In the genomic region with DNA sequence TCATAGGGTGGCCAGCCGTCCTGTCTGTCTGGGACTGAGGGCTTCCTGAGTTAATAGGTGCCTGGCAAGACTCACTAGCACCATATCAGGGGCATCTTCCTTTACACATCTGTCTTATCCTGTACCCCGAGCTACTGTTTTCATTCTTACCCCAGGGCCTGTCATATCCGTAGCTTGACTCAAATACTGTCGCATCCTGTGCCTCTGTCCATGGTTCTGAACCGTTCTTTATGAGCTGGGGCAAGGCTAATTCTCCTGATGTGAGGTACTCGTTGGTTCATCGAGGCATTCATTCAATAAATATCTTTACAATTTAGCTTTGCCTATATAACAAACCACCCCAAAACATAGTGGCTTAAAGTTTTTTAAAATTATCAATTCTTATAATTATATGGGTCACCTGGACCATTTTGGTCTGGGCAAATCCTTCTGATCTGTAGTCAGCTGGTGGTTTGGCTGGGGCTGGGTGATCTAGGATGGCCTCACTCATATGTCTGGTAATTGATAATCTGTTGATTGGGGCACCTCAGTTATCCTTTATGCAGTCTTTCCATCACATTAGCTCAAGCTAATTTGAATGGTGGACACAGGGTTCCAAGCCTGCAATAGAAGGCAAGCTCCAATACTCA, we compare ENCODE assay signal across 8 cellular contexts.
A peak's percentile ranks its signal among the peaks of the same experiment; 100 is the strongest.
DNase-seq lines count a peak whose midpoint lies in the region; ATAC-seq, FAIRE-seq and TF ChIP-seq lines count a peak whose summit lies in the region.

No MANE protein-coding gene starts in this region.

- H3K4me3 ChIP-seq in GM12878, result no peak overlapping the region

- H3K9me3 Mint-ChIP-seq in naive thymus-derived CD8-positive, alpha-beta T cell, result peaks cover 0 to 4% (median 0%) of the 10 kb centered on the region in 9 donors

- no peak overlapping the region for H3K9ac ChIP-seq in GM12878 (ENCODE audit: control insufficient read depth, insufficient read depth, low read length)

- no peaks in the 10 kb centered on the region; the same call in 1 of the 2 replicates for H4K20me1 ChIP-seq in GM12878 (ENCODE audit: control insufficient read depth, insufficient read depth)

- intact Hi-C loops in GM12878 (cut with micrococcal nuclease; ENCODE audit: unreplicated experiment), result loop anchor here (10.0 kb wide), 1 partner anchor 402 kb away; no protein-coding TSS in a partner anchor

- TF ChIP-seq RAD21 in GM12878 (IDR thresholded peaks at IDR 0.05; ENCODE audit: insufficient read depth, low read depth, low read length), result no peak

- H3K4me2 ChIP-seq in GM12878 (ENCODE audit: control insufficient read depth, insufficient read depth), result no peak overlapping the region

- in situ Hi-C loops in GM12878 (cut with MboI), result no loop called here

- H3K9me3 ChIP-seq in GM12878 (replicated peaks; ENCODE audit: control insufficient read depth, insufficient read depth, low read length), result no peaks in the 10 kb centered on the region

- H3K4me3 Mint-ChIP-seq in naive thymus-derived CD8-positive, alpha-beta T cell, result no peak overlapping the region

- H3K79me2 ChIP-seq in GM12878 (ENCODE audit: control insufficient read depth, insufficient read depth, low read length), result no peaks in the 10 kb centered on the region

- H3K27me3 Mint-ChIP-seq in naive thymus-derived CD8-positive, alpha-beta T cell, result peaks cover 13 to 53% (median 35%) of the 10 kb centered on the region in 5 donors

- H3K36me3 Mint-ChIP-seq in naive thymus-derived CD8-positive, alpha-beta T cell, result no peaks in the 10 kb centered on the region

- RAD21 ChIA-PET in GM12878 (lab: Charles Lee; ENCODE audit: unreplicated experiment), result interaction anchor here (1.1 to 2.0 kb wide), 2 partner anchors 60 to 145 kb away, joined by 3 to 6 read pairs; no protein-coding TSS in a partner anchor

- no peak for FAIRE-seq in GM12878 (lab: Jason Lieb, UNC)

- no peak overlapping the region for H3K27ac Mint-ChIP-seq in naive thymus-derived CD8-positive, alpha-beta T cell

- no TSS peak for BruUV-seq in GM12878 (replicated peaks; lab: Mats Ljungman, UMichigan)

- 21% methylated on average over 7 of the region's 7 CpGs for WGBS in GM12878 (ENCODE audit: insufficient coverage, insufficient replicate concordance, low lambda C conversion rate, missing lambda C conversion rate)

- H2AFZ ChIP-seq in GM12878 (ENCODE audit: control insufficient read depth, low read depth, low read length), result no peak overlapping the region

- TF ChIP-seq EP300 in GM12878 (IDR thresholded peaks at IDR 0.05; ENCODE audit: borderline replicate concordance in 1 of 2, control insufficient read depth in 1 of 2, low read depth in 2 of 2, low read length in 2 of 2), result no peak

- DNase-seq in GM20000 (ENCODE audit: low spot score) (peak; percentile 56), RWPE1 (ENCODE audit: low spot score) (peak; percentile 50), GM12878 (ENCODE audit: low read depth, low spot score) (no peak), NCI-H2171 treated with DMSO at 0.1 percent for 48 hours (lab: John Stamatoyannopoulos, UW) (no peak), SK-N-DZ (ENCODE audit: low spot score) (no peak), NK-92 (lab: John Stamatoyannopoulos, UW; ENCODE audit: unreplicated experiment) (no peak)
- DNase-seq in naive thymus-derived CD8-positive, alpha-beta T cell, result peak in 9 of 10 donors; percentile 18 to 75 (median 40)

- CTCF ChIA-PET in RWPE1 (lab: Yijun Ruan, JAX), result no interaction called here
- CTCF ChIA-PET in GM12878 (lab: Yijun Ruan, JAX), result interaction anchor here (0.6 to 2.2 kb wide), 6 partner anchors 18 to 536 kb away, joined by 3 to 9 read pairs (median 4); a partner anchor contains a TSS

- peaks cover 0 to 9% (median 1%) of the 10 kb centered on the region in 4 donors for H3K4me1 Mint-ChIP-seq in naive thymus-derived CD8-positive, alpha-beta T cell

- no peaks in the 10 kb centered on the region; a peak in 1 of 4 replicates for H3K27me3 ChIP-seq in GM12878 (replicated peaks in 1 of 2; ENCODE audit: control insufficient read depth in 2 of 2, insufficient read depth in 2 of 2, low read length in 1 of 2)

- SMC1A ChIA-PET in GM12878 (lab: Charles Lee; ENCODE audit: uncharacterized antibody, unreplicated experiment), result interaction anchor here (0.8 to 2.5 kb wide), 7 partner anchors 47 to 264 kb away, joined by 3 to 12 read pairs (median 4); a partner anchor contains a TSS

- POLR2A ChIA-PET in RWPE1 (lab: Yijun Ruan, JAX; ENCODE audit: low non-redundant PET), result no interaction called here
- POLR2A ChIA-PET in GM12878 (lab: Charles Lee), result interaction anchor here (1.3 to 1.4 kb wide), 2 partner anchors 34 to 121 kb away, joined by 4 read pairs; a partner anchor contains a TSS
- POLR2A ChIA-PET in naive thymus-derived CD8-positive, alpha-beta T cell (lab: Charles Lee), result no interaction called here

- peaks cover 30% of the 10 kb centered on the region for H3K4me1 ChIP-seq in GM12878 (ENCODE audit: control insufficient read depth, insufficient read depth, low read length)

- no peak for TF ChIP-seq CTCF in GM20000 (IDR thresholded peaks at IDR 0.05; ENCODE audit: extremely low read depth, missing control alignments)
- no peak for TF ChIP-seq CTCF in RWPE1 (conservative IDR thresholded peaks at IDR 0.05; ENCODE audit: low read depth)
- no peak for TF ChIP-seq CTCF in GM12878 (IDR thresholded peaks at IDR 0.05 in 2 of 3, conservative IDR thresholded peaks at IDR 0.05 in 1 of 3; ENCODE audit: control insufficient read depth in 2 of 3, extremely low read depth in 1 of 3, insufficient read depth in 1 of 3, low read depth in 3 of 3, low read length in 3 of 3)

- no peaks in the 10 kb centered on the region for H3K36me3 ChIP-seq in GM12878 (ENCODE audit: control insufficient read depth in 2 of 2, insufficient read depth in 2 of 2, low read length in 1 of 2)

- ATAC-seq in GM12878 (peak; percentile 40; the same call in 2 of the 3 replicates), HG02970 (IDR thresholded peaks at IDR 0.05; ENCODE audit: low FRiP score, unreplicated experiment) (no peak)
- peak in 1 of 2 donors; percentile 46 for ATAC-seq in naive thymus-derived CD8-positive, alpha-beta T cell

- TF ChIP-seq POLR2A in GM12878 (IDR thresholded peaks at IDR 0.05; ENCODE audit: low read depth, low read length), result no peak

- H3K27ac ChIP-seq in RWPE1 (no peak overlapping the region), GM12878 (ENCODE audit: control insufficient read depth, insufficient read depth) (no peak overlapping the region)

TF ChIP-seq in GM12878, 131 proteins besides CTCF, POLR2A, EP300 and RAD21:
- TF ChIP-seq, protein P1, sequence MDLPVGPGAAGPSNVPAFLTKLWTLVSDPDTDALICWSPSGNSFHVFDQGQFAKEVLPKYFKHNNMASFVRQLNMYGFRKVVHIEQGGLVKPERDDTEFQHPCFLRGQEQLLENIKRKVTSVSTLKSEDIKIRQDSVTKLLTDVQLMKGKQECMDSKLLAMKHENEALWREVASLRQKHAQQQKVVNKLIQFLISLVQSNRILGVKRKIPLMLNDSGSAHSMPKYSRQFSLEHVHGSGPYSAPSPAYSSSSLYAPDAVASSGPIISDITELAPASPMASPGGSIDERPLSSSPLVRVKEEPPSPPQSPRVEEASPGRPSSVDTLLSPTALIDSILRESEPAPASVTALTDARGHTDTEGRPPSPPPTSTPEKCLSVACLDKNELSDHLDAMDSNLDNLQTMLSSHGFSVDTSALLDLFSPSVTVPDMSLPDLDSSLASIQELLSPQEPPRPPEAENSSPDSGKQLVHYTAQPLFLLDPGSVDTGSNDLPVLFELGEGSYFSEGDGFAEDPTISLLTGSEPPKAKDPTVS (IDR thresholded peaks at IDR 0.05; ENCODE audit: low read depth, low read length), result no peak
- TF ChIP-seq, protein P2, sequence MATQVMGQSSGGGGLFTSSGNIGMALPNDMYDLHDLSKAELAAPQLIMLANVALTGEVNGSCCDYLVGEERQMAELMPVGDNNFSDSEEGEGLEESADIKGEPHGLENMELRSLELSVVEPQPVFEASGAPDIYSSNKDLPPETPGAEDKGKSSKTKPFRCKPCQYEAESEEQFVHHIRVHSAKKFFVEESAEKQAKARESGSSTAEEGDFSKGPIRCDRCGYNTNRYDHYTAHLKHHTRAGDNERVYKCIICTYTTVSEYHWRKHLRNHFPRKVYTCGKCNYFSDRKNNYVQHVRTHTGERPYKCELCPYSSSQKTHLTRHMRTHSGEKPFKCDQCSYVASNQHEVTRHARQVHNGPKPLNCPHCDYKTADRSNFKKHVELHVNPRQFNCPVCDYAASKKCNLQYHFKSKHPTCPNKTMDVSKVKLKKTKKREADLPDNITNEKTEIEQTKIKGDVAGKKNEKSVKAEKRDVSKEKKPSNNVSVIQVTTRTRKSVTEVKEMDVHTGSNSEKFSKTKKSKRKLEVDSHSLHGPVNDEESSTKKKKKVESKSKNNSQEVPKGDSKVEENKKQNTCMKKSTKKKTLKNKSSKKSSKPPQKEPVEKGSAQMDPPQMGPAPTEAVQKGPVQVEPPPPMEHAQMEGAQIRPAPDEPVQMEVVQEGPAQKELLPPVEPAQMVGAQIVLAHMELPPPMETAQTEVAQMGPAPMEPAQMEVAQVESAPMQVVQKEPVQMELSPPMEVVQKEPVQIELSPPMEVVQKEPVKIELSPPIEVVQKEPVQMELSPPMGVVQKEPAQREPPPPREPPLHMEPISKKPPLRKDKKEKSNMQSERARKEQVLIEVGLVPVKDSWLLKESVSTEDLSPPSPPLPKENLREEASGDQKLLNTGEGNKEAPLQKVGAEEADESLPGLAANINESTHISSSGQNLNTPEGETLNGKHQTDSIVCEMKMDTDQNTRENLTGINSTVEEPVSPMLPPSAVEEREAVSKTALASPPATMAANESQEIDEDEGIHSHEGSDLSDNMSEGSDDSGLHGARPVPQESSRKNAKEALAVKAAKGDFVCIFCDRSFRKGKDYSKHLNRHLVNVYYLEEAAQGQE (IDR thresholded peaks at IDR 0.05; ENCODE audit: low read depth, low read length), result peak; percentile 97

Comparison
In these comparisons a context has a peak if more than half of its experiments do, and no peak if none do; other contexts are left out.
1. DNase-seq: peak in GM20000 (single experiment), RWPE1 (single experiment) and naive thymus-derived CD8-positive, alpha-beta T cell (9 of 10); none in GM12878 (single experiment), NCI-H2171 treated with DMSO at 0.1 percent for 48 hours (single experiment), SK-N-DZ (single experiment) and NK-92 (single experiment).